Comparison of ENCODE assay signal across 9 cellular contexts in genomic region chr1:199608414-199608813, GRCh38.
"Had no signal": no experiment of that assay in that cellular context is flagged by ENCODE, and none has a peak within 500 bp of the region (broad histone marks: within the 10 kb centered on the region; RNA-seq: fewer than 3 reads in every experiment).

No MANE protein-coding gene starts in this region.

- H3K9me3 ChIP-seq: HAP-1 had no signal

- ATAC-seq: GM23338, HCT116 had no signal

- DNase-seq: GM23248, GOT3, H7, H9, HCEC 1CT, HFFc6 had no signal

- H3K4me3 Mint-ChIP-seq: GM23338, H9, HFFc6 had no signal

- H3K4me1 ChIP-seq: HAP-1 had no signal

- H3K4me3 ChIP-seq: GM23248, GM23338, HAP-1 had no signal

- H2AFZ ChIP-seq: GM23248, GM23338 had no signal

- H3K36me3 ChIP-seq: HAP-1 had no signal

- H3K27ac ChIP-seq: GM23248 had no signal

- H3K4me2 ChIP-seq: GM23338 had no signal

- H3K4me1 Mint-ChIP-seq: GM23338, H9 had no signal

- H3K9ac ChIP-seq: GM23248 had no signal
